In genomic region chr1:99776133-99776532, GRCh38 we compare ENCODE assay signal across 11 cellular contexts.
"Had no signal": no experiment of that assay in that cellular context is flagged by ENCODE, and none has a peak within 500 bp of the region (broad histone marks: within the 10 kb centered on the region; RNA-seq: fewer than 3 reads in every experiment).

No MANE protein-coding gene starts in this region.

- FAIRE-seq: endometrium, frontal cortex, keratinocyte had no signal

- H3K36me3 Mint-ChIP-seq: activated naive CD4-positive, alpha-beta T cell treated with anti-CD3 and anti-CD28 coated beads, Interleukin-2, amount 50 U/mL, for 24 hours had no signal

- H3K4me1 Mint-ChIP-seq: activated CD4-positive, alpha-beta T cell treated with anti-CD3 and anti-CD28 coated beads for 36 hours; activated naive CD4-positive, alpha-beta T cell treated with anti-CD3 and anti-CD28 coated beads, Interleukin-2, amount 50 U/mL, for 24 hours; stimulated activated naive CD8-positive, alpha-beta T cell treated with anti-CD3 and anti-CD28 coated beads, Interleukin-15, amount 100 ng/mL, for 72 hours had no signal

- H3K4me3 Mint-ChIP-seq: activated CD4-positive, alpha-beta T cell treated with anti-CD3 and anti-CD28 coated beads for 36 hours; activated naive CD4-positive, alpha-beta T cell treated with anti-CD3 and anti-CD28 coated beads, Interleukin-2, amount 50 U/mL, for 24 hours; neural crest cell; stimulated activated naive CD8-positive, alpha-beta T cell treated with anti-CD3 and anti-CD28 coated beads, Interleukin-15, amount 100 ng/mL, for 72 hours had no signal

- DNase-seq: activated CD4-positive, alpha-beta T cell treated with anti-CD3 and anti-CD28 coated beads for 36 hours; activated CD4-positive, alpha-beta T cell treated with anti-CD3 and anti-CD28 coated beads, Interleukin-2, amount 50 U/mL, for 48 hours; activated gamma-delta T cell; hypothalamus; right cardiac atrium; stimulated activated naive CD8-positive, alpha-beta T cell treated with anti-CD3 and anti-CD28 coated beads, Interleukin-15, amount 100 ng/mL, for 72 hours had no signal

- H3K9me3 Mint-ChIP-seq: activated naive CD4-positive, alpha-beta T cell treated with anti-CD3 and anti-CD28 coated beads, Interleukin-2, amount 50 U/mL, for 24 hours; neural crest cell; stimulated activated naive CD8-positive, alpha-beta T cell treated with anti-CD3 and anti-CD28 coated beads, Interleukin-15, amount 100 ng/mL, for 72 hours had no signal

- ATAC-seq: activated CD4-positive, alpha-beta T cell treated with anti-CD3 and anti-CD28 coated beads for 36 hours; right cardiac atrium; stimulated activated naive CD8-positive, alpha-beta T cell treated with anti-CD3 and anti-CD28 coated beads, Interleukin-15, amount 100 ng/mL, for 72 hours had no signal

- H3K27ac Mint-ChIP-seq: activated CD4-positive, alpha-beta T cell treated with anti-CD3 and anti-CD28 coated beads for 36 hours; activated naive CD4-positive, alpha-beta T cell treated with anti-CD3 and anti-CD28 coated beads, Interleukin-2, amount 50 U/mL, for 24 hours; stimulated activated naive CD8-positive, alpha-beta T cell treated with anti-CD3 and anti-CD28 coated beads, Interleukin-15, amount 100 ng/mL, for 72 hours had no signal
